ENCODE assay signal across 8 cellular contexts in the genomic region with DNA sequence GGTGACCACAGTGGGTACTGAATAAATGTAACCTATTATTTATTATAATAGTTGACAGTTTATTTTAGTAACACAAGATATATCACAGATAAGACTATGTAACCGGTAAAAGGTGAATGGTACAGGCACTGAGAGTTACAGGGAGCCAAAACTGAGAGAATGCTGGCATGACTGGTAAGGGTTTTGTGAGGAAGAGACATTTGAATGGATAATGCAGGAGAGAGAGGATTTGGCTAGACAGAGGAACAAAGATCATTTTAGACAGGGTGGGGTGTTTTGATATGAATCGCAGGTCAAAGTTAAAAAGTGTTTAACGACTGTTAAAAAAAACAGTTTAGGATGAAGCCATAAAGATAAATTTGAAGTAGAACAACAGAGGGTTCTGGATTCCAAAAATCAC.
"Had no signal": no experiment of that assay in that cellular context is flagged by ENCODE, and none has a peak within 500 bp of the region (broad histone marks: within the 10 kb centered on the region; RNA-seq: fewer than 3 reads in every experiment).

No MANE protein-coding gene starts in this region.

- H3K27ac ChIP-seq: GM23248, HL-60 had no signal

- H3K4me3 ChIP-seq: GM23248, HAP-1 had no signal

- H3K9me3 Mint-ChIP-seq: HFFc6 had no signal

- H3K9ac ChIP-seq: GM23248 had no signal

- H3K4me3 Mint-ChIP-seq: HFFc6 had no signal

- ATAC-seq: HCT116 had no signal

- H2AFZ ChIP-seq: GM23248 had no signal

- H3K9me3 ChIP-seq: HAP-1 had no signal

- DNase-seq: GM23248, GOT3, H7, HFFc6, IMR-90 had no signal

- H3K27ac Mint-ChIP-seq: HFFc6 had no signal

- H3K36me3 ChIP-seq: HAP-1 had no signal

- H3K4me1 ChIP-seq: HAP-1 had no signal
